ENCODE assay signal across 12 cellular contexts in genomic region chr5:138650999-138651766, GRCh38.
"Had no signal": no experiment of that assay in that cellular context is flagged by ENCODE, and none has a peak within 500 bp of the region (broad histone marks: within the 10 kb centered on the region; RNA-seq: fewer than 3 reads in every experiment).

No MANE protein-coding gene starts in this region.

- DNase-seq: activated CD4-positive, alpha-beta memory T cell treated with anti-CD3 and anti-CD28 coated beads, Interleukin-2, amount 10 ng/mL, durations not matched to agents 7 days and 5 days; activated CD4-positive, alpha-beta T cell treated with anti-CD3 and anti-CD28 coated beads for 1 hour; activated gamma-delta T cell treated with Interleukin-2 at 50 U/mL for 16 hours; activated T-cell treated with anti-CD3 and anti-CD28 coated beads, Interleukin-2, amount 50 U/mL, for 48 hours; foreskin keratinocyte; heart left ventricle; left ventricle myocardium inferior; small intestine had no signal

- H3K4me3 ChIP-seq: ascending aorta, cardiac muscle cell, heart left ventricle, left ventricle myocardium inferior, right atrium auricular region had no signal

- H3K9me3 ChIP-seq: ascending aorta, heart left ventricle, left ventricle myocardium inferior, neutrophil, right atrium auricular region had no signal

- H3K4me1 ChIP-seq: ascending aorta, foreskin keratinocyte had no signal

- ATAC-seq: foreskin keratinocyte, heart left ventricle had no signal

- H3K36me3 ChIP-seq: ascending aorta, cardiac muscle cell, heart left ventricle, left ventricle myocardium inferior, neutrophil, right atrium auricular region had no signal

- H3K27ac ChIP-seq: ascending aorta, cardiac muscle cell, foreskin keratinocyte, heart left ventricle, left ventricle myocardium inferior, neutrophil, right atrium auricular region had no signal
